In genomic region chr3:110654820-110655522, GRCh38 we compare ENCODE assay signal across 19 cellular contexts.
DNase-seq lines count a peak whose midpoint lies in the region; ATAC-seq and TF ChIP-seq lines count a peak whose summit lies in the region.
"Had no signal": no experiment of that assay in that cellular context is flagged by ENCODE, and none has a peak within 500 bp of the region (broad histone marks: within the 10 kb centered on the region; RNA-seq: fewer than 3 reads in every experiment).

No MANE protein-coding gene starts in this region.

- ATAC-seq in right lobe of liver (peak; percentile 89 to 94 (median 90)), omental fat pad (ENCODE audit: low FRiP score) (no peak)
- ATAC-seq in activated CD8-positive, alpha-beta T cell treated with anti-CD3 and anti-CD28 coated beads, Interleukin-2, amount 10 ng/mL, durations not matched to agents 7 days and 5 days = no peak

- H3K27me3 ChIP-seq in duodenal mucosa (ENCODE audit: control insufficient read depth in 1 of 2, insufficient read depth in 2 of 2, low read length in 2 of 2) (no peaks in the 10 kb centered on the region), right lobe of liver (no peaks in the 10 kb centered on the region), stomach (no peaks in the 10 kb centered on the region)

- H3K27ac ChIP-seq in duodenal mucosa (ENCODE audit: low read depth, low read length) (peak overlapping the region; percentile 5), right lobe of liver (peak overlapping the region in 2 of 3 donors; percentile 54 to 63), stomach (peak overlapping the region in 4 of 5 donors; percentile 57 to 77 (median 60))
- H3K27ac ChIP-seq: GM23248 had no signal

- H3K4me3 Mint-ChIP-seq in activated CD8-positive, alpha-beta T cell treated with anti-CD3 and anti-CD28 coated beads, Interleukin-2, amount 10 ng/mL, durations not matched to agents 7 days and 5 days = no peak overlapping the region
- H3K4me3 Mint-ChIP-seq: CD4-positive, alpha-beta memory T cell; IgD-negative memory B cell had no signal

- no peaks in the 10 kb centered on the region for H3K9me3 ChIP-seq in duodenal mucosa (ENCODE audit: control insufficient read depth in 1 of 2, low read length in 2 of 2)
- H3K9me3 ChIP-seq in right lobe of liver = no peaks in the 10 kb centered on the region
- peaks cover 0 to under 1% (median 0%) of the 10 kb centered on the region in 4 donors for H3K9me3 ChIP-seq in stomach

- H3K4me3 ChIP-seq in duodenal mucosa (ENCODE audit: low read depth in 1 of 2, low read length in 2 of 2) (peak overlapping the region; percentile 12 to 18), right lobe of liver (peak overlapping the region in 1 of 3 donors; percentile 25), stomach (no peak overlapping the region)
- H3K4me3 ChIP-seq: GM23248 had no signal

- TF ChIP-seq CTCF in right lobe of liver (IDR thresholded peaks at IDR 0.05) (no peak), stomach (IDR thresholded peaks at IDR 0.05) (no peak), omental fat pad (IDR thresholded peaks at IDR 0.05) (no peak)

- no peaks in the 10 kb centered on the region for H3K36me3 Mint-ChIP-seq in activated CD8-positive, alpha-beta T cell treated with anti-CD3 and anti-CD28 coated beads, Interleukin-2, amount 10 ng/mL, durations not matched to agents 7 days and 5 days (ENCODE audit: low read depth)
- H3K36me3 Mint-ChIP-seq: CD4-positive, alpha-beta memory T cell; IgD-negative memory B cell had no signal

- WGBS in right lobe of liver (ENCODE audit: insufficient coverage, low coverage, low lambda C conversion rate, missing lambda C conversion rate) = 26% methylated on average over 3 of the region's 3 CpGs
- 23 to 59% (median 42%) methylated on average over 3 of the region's 3 CpGs for WGBS in stomach, 5 donors

- H3K4me1 Mint-ChIP-seq in activated CD8-positive, alpha-beta T cell treated with anti-CD3 and anti-CD28 coated beads, Interleukin-2, amount 10 ng/mL, durations not matched to agents 7 days and 5 days (ENCODE audit: low read depth) = no peaks in the 10 kb centered on the region
- H3K4me1 Mint-ChIP-seq: CD4-positive, alpha-beta memory T cell; IgD-negative memory B cell had no signal

- TF ChIP-seq EP300 in stomach (IDR thresholded peaks at IDR 0.05) = no peak

- H3K9ac ChIP-seq in duodenal mucosa (ENCODE audit: low read depth in 1 of 2, low read length in 2 of 2) = no peak overlapping the region
- H3K9ac ChIP-seq: GM23248 had no signal

- CTCF ChIA-PET in activated CD8-positive, alpha-beta T cell treated with anti-CD3 and anti-CD28 coated beads, Interleukin-2, amount 10 ng/mL, durations not matched to agents 7 days and 5 days (lab: Charles Lee) = no interaction called here

- TF ChIP-seq POLR2A in right lobe of liver (IDR thresholded peaks at IDR 0.05) = no peak
- TF ChIP-seq POLR2A in stomach (IDR thresholded peaks at IDR 0.05) = no peak

- POLR2A ChIA-PET in activated CD8-positive, alpha-beta T cell treated with anti-CD3 and anti-CD28 coated beads, Interleukin-2, amount 10 ng/mL, durations not matched to agents 7 days and 5 days (lab: Charles Lee) = no interaction called here

- H3K4me1 ChIP-seq in duodenal mucosa (ENCODE audit: control insufficient read depth in 1 of 2, insufficient read depth in 2 of 2, low read length in 2 of 2) = peaks cover 13 to 29% of the 10 kb centered on the region in 2 donors
- peaks cover 0 to 29% (median 10%) of the 10 kb centered on the region in 4 donors for H3K4me1 ChIP-seq in right lobe of liver
- H3K4me1 ChIP-seq in stomach = peaks cover 0 to 15% (median 9%) of the 10 kb centered on the region in 4 donors

- H3K27ac Mint-ChIP-seq in activated CD8-positive, alpha-beta T cell treated with anti-CD3 and anti-CD28 coated beads, Interleukin-2, amount 10 ng/mL, durations not matched to agents 7 days and 5 days = no peak overlapping the region
- H3K27ac Mint-ChIP-seq: CD4-positive, alpha-beta memory T cell; IgD-negative memory B cell had no signal

- DNase-seq in HT-29 (ENCODE audit: low spot score) (peak; percentile 68), right lobe of liver (no peak), stomach (no peak), omental fat pad (ENCODE audit: low spot score) (no peak), middle frontal gyrus (ENCODE audit: extremely low spot score, low spot score) (no peak), NCI-H146 treated with DMSO at 0.1 percent for 48 hours (lab: John Stamatoyannopoulos, UW; ENCODE audit: unreplicated experiment) (no peak)
- DNase-seq in activated CD8-positive, alpha-beta T cell treated with anti-CD3 and anti-CD28 coated beads, Interleukin-2, amount 10 ng/mL, durations not matched to agents 7 days and 5 days = no peak
- DNase-seq: CD4-positive, alpha-beta memory T cell; DMS79; GM23248; NCI-H1105 treated with DMSO at 0.1 percent for 48 hours; NCI-H1930; NCI-H2171; NCI-H446 treated with DMSO at 0.1 percent for 48 hours; NCI-H774; RPMI8226; SIG-M5 had no signal

- no peaks in the 10 kb centered on the region for H3K27me3 Mint-ChIP-seq in activated CD8-positive, alpha-beta T cell treated with anti-CD3 and anti-CD28 coated beads, Interleukin-2, amount 10 ng/mL, durations not matched to agents 7 days and 5 days (ENCODE audit: low read depth)
- H3K27me3 Mint-ChIP-seq: CD4-positive, alpha-beta memory T cell; IgD-negative memory B cell had no signal

- intact Hi-C loops in right lobe of liver (cut with DNase I) (no loop called here), stomach (cut with DNase I; ENCODE audit: low total_unique reads) (no loop called here)

- H3K36me3 ChIP-seq in duodenal mucosa (ENCODE audit: control insufficient read depth in 1 of 2, insufficient read depth in 2 of 2, low read length in 2 of 2) (no peaks in the 10 kb centered on the region), right lobe of liver (no peaks in the 10 kb centered on the region), stomach (no peaks in the 10 kb centered on the region)

- no peaks in the 10 kb centered on the region for H3K9me3 Mint-ChIP-seq in activated CD8-positive, alpha-beta T cell treated with anti-CD3 and anti-CD28 coated beads, Interleukin-2, amount 10 ng/mL, durations not matched to agents 7 days and 5 days (ENCODE audit: insufficient read depth)

Comparison
In these comparisons a context has a peak if more than half of its experiments do, and no peak if none do; other contexts are left out.
1. H3K27ac ChIP-seq: peak in every context shown above with its lines; median percentile 60 in stomach; 58 in right lobe of liver; 5 in duodenal mucosa.
2. H3K4me3 ChIP-seq: peak in duodenal mucosa (2 of 2); none in stomach (0 of 4).
3. ATAC-seq: peak in right lobe of liver (4 of 4); none in omental fat pad (single experiment) and activated CD8-positive, alpha-beta T cell treated with anti-CD3 and anti-CD28 coated beads, Interleukin-2, amount 10 ng/mL, durations not matched to agents 7 days and 5 days (single experiment).